17 cellular contexts compared by ENCODE assay signal in the genomic region with DNA sequence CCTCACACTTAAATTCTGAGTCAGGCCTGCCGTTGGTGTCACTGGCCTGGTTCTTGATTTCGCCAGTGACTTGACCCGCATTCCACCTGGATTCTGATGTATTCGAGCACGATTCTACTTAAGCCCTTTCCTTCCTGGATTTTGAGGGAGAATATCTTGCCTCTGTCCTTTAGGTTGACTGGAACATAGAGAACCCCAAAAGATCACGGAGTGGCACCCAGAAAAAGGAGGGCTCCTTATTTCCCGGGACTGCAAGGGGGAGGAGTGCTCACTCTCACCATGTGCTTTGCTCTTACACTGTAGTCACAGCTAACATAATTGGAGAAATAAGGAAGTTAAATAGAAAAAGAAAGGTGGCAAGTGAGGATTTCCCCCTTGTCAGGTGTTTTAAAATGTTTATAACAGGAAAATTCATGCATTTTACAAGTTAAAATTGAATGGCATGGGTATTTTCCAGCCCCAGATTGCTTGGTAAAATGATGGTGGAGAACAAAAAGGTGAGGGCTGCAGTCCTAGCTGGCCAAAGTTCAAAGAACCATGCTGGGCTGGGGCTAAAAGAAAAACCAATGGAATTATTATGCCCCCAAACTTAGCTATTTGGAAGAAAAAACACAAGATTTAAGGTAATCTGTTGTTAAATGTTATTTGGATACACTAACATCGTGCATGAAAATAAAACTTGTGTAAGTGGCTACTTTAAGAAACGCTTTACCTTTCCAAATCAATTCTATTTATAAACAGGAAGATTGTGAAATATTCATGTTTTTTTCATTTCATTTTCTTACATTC. TPM values are rescaled to one million over a fixed set of nuclear protein-coding genes. Genes with fewer than 3 reads are reported as not detected.
A peak's percentile ranks its signal among the peaks of the same experiment; 100 is the strongest.
DNase-seq lines count a peak whose midpoint lies in the region; ATAC-seq and TF ChIP-seq lines count a peak whose summit lies in the region.
"Had no signal": no experiment of that assay in that cellular context is flagged by ENCODE, and none has a peak within 500 bp of the region (broad histone marks: within the 10 kb centered on the region; RNA-seq: fewer than 3 reads in every experiment).

No MANE protein-coding gene starts in this region.

- H3K4me2 ChIP-seq in PC-9 = peak overlapping the region; percentile 96

- no peak for TF ChIP-seq RAD21 in liver (IDR thresholded peaks at IDR 0.05)

- H4K20me1 ChIP-seq in PC-9 (ENCODE audit: insufficient read depth) = no peaks in the 10 kb centered on the region

- CTCF ChIA-PET in PC-9 (lab: Charles Lee) = no interaction called here

- peak overlapping the region; percentile 85 for H3K4me3 Mint-ChIP-seq in type B pancreatic cell
- H3K4me3 Mint-ChIP-seq in activated T-cell treated with anti-CD3 and anti-CD28 coated beads, Interleukin-2, amount 50 U/mL, for 24 hours = no peak overlapping the region
- H3K4me3 Mint-ChIP-seq: CD8-positive, alpha-beta T cell; naive B cell had no signal

- peak overlapping the region; percentile 85 for H3K27ac Mint-ChIP-seq in type B pancreatic cell
- no peak overlapping the region for H3K27ac Mint-ChIP-seq in activated T-cell treated with anti-CD3 and anti-CD28 coated beads, Interleukin-2, amount 50 U/mL, for 24 hours
- H3K27ac Mint-ChIP-seq: CD8-positive, alpha-beta T cell; naive B cell had no signal

- BruUV-seq in PC-9 (replicated peaks; lab: Mats Ljungman, UMichigan) = no TSS peak

- peaks cover 17% of the 10 kb centered on the region for H3K36me3 Mint-ChIP-seq in type B pancreatic cell
- no peaks in the 10 kb centered on the region for H3K36me3 Mint-ChIP-seq in activated T-cell treated with anti-CD3 and anti-CD28 coated beads, Interleukin-2, amount 50 U/mL, for 24 hours (ENCODE audit: low read depth)
- H3K36me3 Mint-ChIP-seq: CD8-positive, alpha-beta T cell had no signal

- no peak for TF ChIP-seq CTCF in PC-9 (conservative IDR thresholded peaks at IDR 0.05)
- TF ChIP-seq CTCF in liver (IDR thresholded peaks at IDR 0.05; ENCODE audit: low read depth, low read length, missing input control) = no peak
- no peak for TF ChIP-seq CTCF in type B pancreatic cell (conservative IDR thresholded peaks at IDR 0.05)
- TF ChIP-seq CTCF in uterus (IDR thresholded peaks at IDR 0.05) = no peak

- TF ChIP-seq POLR2A in uterus (IDR thresholded peaks at IDR 0.05) = no peak

- H3K27me3 ChIP-seq in PC-9 (ENCODE audit: insufficient read depth, low read depth) (no peaks in the 10 kb centered on the region), liver (ENCODE audit: control insufficient read depth in 4 of 4, insufficient read depth in 4 of 4, low read length in 3 of 4) (no peaks in the 10 kb centered on the region), uterus (peaks cover 21 to 77% of the 10 kb centered on the region in 2 donors)

- ATAC-seq in HG03139 (IDR thresholded peaks at IDR 0.05; ENCODE audit: unreplicated experiment) = no peak
- ATAC-seq: CD8-positive, alpha-beta T cell had no signal

- peaks cover 37% of the 10 kb centered on the region for H3K4me1 ChIP-seq in PC-9 (replicated peaks; ENCODE audit: insufficient read depth)
- H3K4me1 ChIP-seq in liver (ENCODE audit: control insufficient read depth in 4 of 4, insufficient read depth in 4 of 4, low read length in 3 of 4) = peaks cover 0 to 6% (median 2%) of the 10 kb centered on the region in 4 donors
- peaks cover 0 to 7% of the 10 kb centered on the region in 2 donors for H3K4me1 ChIP-seq in uterus

- no peaks in the 10 kb centered on the region for H3K9me2 ChIP-seq in PC-9 (ENCODE audit: insufficient read depth)

- peaks cover 89% of the 10 kb centered on the region for H3K27me3 Mint-ChIP-seq in type B pancreatic cell
- H3K27me3 Mint-ChIP-seq in activated T-cell treated with anti-CD3 and anti-CD28 coated beads, Interleukin-2, amount 50 U/mL, for 24 hours = peaks cover 79% of the 10 kb centered on the region

- intact Hi-C loops in PC-9 (cut with micrococcal nuclease; ENCODE audit: unreplicated experiment) = no loop called here
- intact Hi-C loops in uterus (cut with DNase I; ENCODE audit: low total_unique reads) = no loop called here

- DNase-seq in NCI-H2081 (lab: John Stamatoyannopoulos, UW) (peak; percentile 6 to 54), NCI-H2081 treated with DMSO at 0.1 percent for 48 hours (lab: John Stamatoyannopoulos, UW) (no peak), PC-9 (no peak), type B pancreatic cell (ENCODE audit: extremely low spot score, unreplicated experiment) (no peak), uterus (no peak)
- DNase-seq in activated T-cell treated with anti-CD3 and anti-CD28 coated beads, Interleukin-2, amount 50 U/mL, for 24 hours = no peak
- DNase-seq: activated gamma-delta T cell; CD8-positive, alpha-beta T cell; hippocampal formation; naive B cell; NCI-H1105; NCI-H774 had no signal

- H3K4me3 ChIP-seq in PC-9 = peak overlapping the region; percentile 94; the same call in 1 of the 2 replicates
- no peak overlapping the region for H3K4me3 ChIP-seq in liver (ENCODE audit: low read depth in 1 of 3, low read length in 3 of 3)
- H3K4me3 ChIP-seq in uterus = no peak overlapping the region
- H3K4me3 ChIP-seq: suprapubic skin had no signal

- WGBS in liver = 31% methylated on average over 9 of the region's 9 CpGs

- POLR2A ChIA-PET in PC-9 (lab: Charles Lee; ENCODE audit: unreplicated experiment) = interaction anchor here (0.6 kb wide), 1 partner anchor 389 kb away, joined by 4 read pairs; a partner anchor contains a TSS

- H3K9ac ChIP-seq in liver (ENCODE audit: low read depth in 1 of 2, low read length in 2 of 2) = peak overlapping the region in 1 of 2 donors; percentile 93

- peaks cover 66% of the 10 kb centered on the region for H3K79me2 ChIP-seq in PC-9 (ENCODE audit: low read depth)

- peaks cover 12% of the 10 kb centered on the region for H3K4me1 Mint-ChIP-seq in type B pancreatic cell (ENCODE audit: unreplicated experiment)
- H3K4me1 Mint-ChIP-seq in activated T-cell treated with anti-CD3 and anti-CD28 coated beads, Interleukin-2, amount 50 U/mL, for 24 hours (ENCODE audit: low read depth) = no peaks in the 10 kb centered on the region

- no peaks in the 10 kb centered on the region for H3K9me3 ChIP-seq in PC-9 (ENCODE audit: insufficient read depth, low read depth)
- H3K9me3 ChIP-seq in liver (ENCODE audit: control insufficient read depth in 4 of 4, low read length in 3 of 4) = no peaks in the 10 kb centered on the region
- H3K9me3 ChIP-seq in uterus = no peaks in the 10 kb centered on the region
- H3K9me3 ChIP-seq: suprapubic skin had no signal

- H3F3A ChIP-seq in PC-9 (ENCODE audit: insufficient read depth, low read depth) = peaks cover 15% of the 10 kb centered on the region; the same call in 1 of the 2 replicates

- H3K27ac ChIP-seq in PC-9 (peak overlapping the region; percentile 99), liver (ENCODE audit: low read depth in 1 of 2, low read length in 2 of 2) (peak overlapping the region; percentile 45 to 86), uterus (no peak overlapping the region)
- H3K27ac ChIP-seq: RWPE1, suprapubic skin had no signal

- peaks cover 18% of the 10 kb centered on the region; the same call in 1 of the 2 replicates for H3K36me3 ChIP-seq in PC-9 (ENCODE audit: low read depth)
- no peaks in the 10 kb centered on the region for H3K36me3 ChIP-seq in liver (ENCODE audit: control insufficient read depth in 4 of 4, insufficient read depth in 3 of 4, low read depth in 1 of 4, low read length in 3 of 4)
- no peaks in the 10 kb centered on the region for H3K36me3 ChIP-seq in uterus
- H3K36me3 ChIP-seq: suprapubic skin had no signal

- no peaks in the 10 kb centered on the region for H3K9me3 Mint-ChIP-seq in type B pancreatic cell
- peaks cover 10% of the 10 kb centered on the region for H3K9me3 Mint-ChIP-seq in activated T-cell treated with anti-CD3 and anti-CD28 coated beads, Interleukin-2, amount 50 U/mL, for 24 hours
- H3K9me3 Mint-ChIP-seq: CD8-positive, alpha-beta T cell had no signal

- peak overlapping the region; percentile 60; the same call in 1 of the 2 replicates for H2AFZ ChIP-seq in PC-9

TF ChIP-seq in liver, 16 proteins besides CTCF, POLR2A, EP300 and RAD21:
- TF ChIP-seq HNF4A (conservative IDR thresholded peaks at IDR 0.05) (peak; percentile 30 to 38), GABPA (IDR thresholded peaks at IDR 0.05 in 1 of 2, conservative IDR thresholded peaks at IDR 0.05 in 1 of 2) (no peak), YY1 (IDR thresholded peaks at IDR 0.05) (peak; percentile 72)
- TF ChIP-seq, protein P1, sequence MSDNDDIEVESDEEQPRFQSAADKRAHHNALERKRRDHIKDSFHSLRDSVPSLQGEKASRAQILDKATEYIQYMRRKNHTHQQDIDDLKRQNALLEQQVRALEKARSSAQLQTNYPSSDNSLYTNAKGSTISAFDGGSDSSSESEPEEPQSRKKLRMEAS (IDR thresholded peaks at IDR 0.05) = peak; percentile 9

RNA-seq across cellular contexts. Expression of a gene that starts 8.9 kb away (rescaled TPM):
- total RNA-seq in PC-9 (2021) (35.4 and 42.6 TPM in 2 replicates), liver (10 to 100 TPM in 1 of 2 donors, 1 to 10 TPM in 1; 8.0 to 37.5 TPM), type B pancreatic cell (ENCODE audit: low replicate concordance) (51.0 and 58.9 TPM in 2 replicates), uterus (not detected)
- polyA plus RNA-seq in liver = 10 to 100 TPM; 13.0 to 19.2 TPM
- total RNA-seq: CD8-positive, alpha-beta T cell; T-helper 1 cell treated with Interleukin-12 subunit alpha and Interleukin-12 subunit beta and Interleukin-4 antibody, amounts not matched to agents 30 ng/mL and 1 ng/mL, for 36 hours had no signal

RNA-seq across cellular contexts. Expression of a gene that starts 9.3 kb away (rescaled TPM):
- total RNA-seq in PC-9 (2021) (4.7 and 5.2 TPM in 2 replicates), liver (10 to 100 TPM in 1 of 2 donors, 1 to 10 TPM in 1; 2.0 to 21.7 TPM), type B pancreatic cell (ENCODE audit: low replicate concordance) (3.0 and 4.6 TPM in 2 replicates), uterus (under 1 TPM in 1 of 4 donors, not detected in 3; 0.07 TPM)
- 1 to 10 TPM in 1 of 2 donors, under 1 TPM in 1; 0.74 to 5.2 TPM for polyA plus RNA-seq in liver
- total RNA-seq: CD8-positive, alpha-beta T cell; T-helper 1 cell treated with Interleukin-12 subunit alpha and Interleukin-12 subunit beta and Interleukin-4 antibody, amounts not matched to agents 30 ng/mL and 1 ng/mL, for 36 hours had no signal

Comparison
In these comparisons a context has a peak if more than half of its experiments do, and no peak if none do; other contexts are left out.
1. DNase-seq: peak in NCI-H2081 (2 of 2); none in NCI-H2081 treated with DMSO at 0.1 percent for 48 hours (single experiment), PC-9 (0 of 2), type B pancreatic cell (single experiment), activated T-cell treated with anti-CD3 and anti-CD28 coated beads, Interleukin-2, amount 50 U/mL, for 24 hours (single experiment) and uterus (0 of 2).
2. H3K27ac ChIP-seq: peak in PC-9 (single experiment) and liver (2 of 2); none in uterus (0 of 2).
3. RNA of a gene that starts 8.9 kb away (total RNA-seq): 51.0 to 58.9 TPM in type B pancreatic cell, 8.0 to 37.5 TPM in liver and 35.4 to 42.6 TPM in PC-9; not detected in uterus; every median in the first group is over 4 times any median in the second.